In the genomic region with DNA sequence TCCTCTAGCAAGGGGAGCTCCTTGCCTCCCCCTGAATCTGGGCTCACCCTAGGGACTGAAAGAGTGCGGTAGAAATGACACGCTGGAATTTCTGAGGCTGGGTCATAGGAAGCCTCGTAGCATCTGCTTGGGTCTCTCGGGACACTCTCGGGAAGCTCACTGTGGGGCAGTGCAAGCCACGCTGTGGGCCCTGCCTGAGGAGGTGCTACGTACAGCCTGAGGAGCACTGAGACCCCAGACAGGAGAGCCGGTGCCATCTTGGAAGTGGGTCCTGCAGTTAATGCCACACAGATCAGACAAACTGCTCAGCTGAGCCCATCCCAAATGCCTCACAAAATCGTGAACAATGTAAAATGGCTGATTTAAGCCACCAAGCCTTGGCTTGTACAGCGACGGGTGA, we compare ENCODE assay signal across 13 cellular contexts. TPM values are rescaled to one million over a fixed set of nuclear protein-coding genes. Genes with fewer than 3 reads are reported as not detected.
DNase-seq lines count a peak whose midpoint lies in the region; ATAC-seq and TF ChIP-seq lines count a peak whose summit lies in the region.
"Had no signal": no experiment of that assay in that cellular context is flagged by ENCODE, and none has a peak within 500 bp of the region (broad histone marks: within the 10 kb centered on the region; RNA-seq: fewer than 3 reads in every experiment).

No MANE protein-coding gene starts in this region.

- no peaks in the 10 kb centered on the region for H3K9me3 ChIP-seq in PC-3 (ENCODE audit: low read length)
- no peaks in the 10 kb centered on the region for H3K9me3 ChIP-seq in suprapubic skin
- H3K9me3 ChIP-seq: psoas muscle, vagina had no signal

- H3K4me3 Mint-ChIP-seq in activated naive CD4-positive, alpha-beta T cell treated with anti-CD3 and anti-CD28 coated beads, Interleukin-2, amount 10 ng/mL, durations not matched to agents 7 days and 5 days: peak overlapping the region; percentile 100
- peak overlapping the region in 3 of 5 donors; percentile 75 to 100 (median 97) for H3K4me3 Mint-ChIP-seq in immature natural killer cell

- H2AFZ ChIP-seq in PC-3 (ENCODE audit: low read length): no peak overlapping the region

- POLR2A ChIA-PET in PC-3 (lab: Charles Lee; ENCODE audit: unreplicated experiment): no interaction called here

- H3K4me2 ChIP-seq in PC-3 (ENCODE audit: low read length): peak overlapping the region; percentile 95; the same call in 1 of the 2 replicates

- peaks cover 12% of the 10 kb centered on the region; the same call in 1 of the 2 replicates for H4K20me1 ChIP-seq in PC-3 (ENCODE audit: low read length)

- intact Hi-C loops in PC-3 (cut with micrococcal nuclease): no loop called here

- H3K4me3 ChIP-seq in PC-3 (ENCODE audit: low read length) (peak overlapping the region; percentile 97; the same call in 1 of the 2 replicates), suprapubic skin (no peak overlapping the region), H7 (ENCODE audit: insufficient read depth, low read depth, low read length) (no peak overlapping the region)

- no peak for DNase-seq in activated naive CD4-positive, alpha-beta T cell treated with anti-CD3 and anti-CD28 coated beads, Interleukin-2, amount 10 ng/mL, durations not matched to agents 7 days and 5 days
- DNase-seq in activated naive CD4-positive, alpha-beta T cell (lab: John Stamatoyannopoulos, UW): no peak
- DNase-seq in PC-3 (no peak), immature natural killer cell (no peak), suprapubic skin (ENCODE audit: low spot score in 2 of 2) (peak; percentile 59 to 60), H7 (no peak), SKM-1 (lab: John Stamatoyannopoulos, UW; ENCODE audit: unreplicated experiment) (no peak)
- DNase-seq: effector CD4-positive, alpha-beta T cell; MV-4-11; NCI-H226; psoas muscle had no signal

- H3K4me1 ChIP-seq in PC-3 (ENCODE audit: insufficient read depth, low read length) (peaks cover 47% of the 10 kb centered on the region), suprapubic skin (peaks cover 35% of the 10 kb centered on the region)

- WGBS in suprapubic skin: 92% methylated on average over 6 of the region's 11 CpGs

- no TSS peak for BruUV-seq in PC-3 (replicated peaks; lab: Mats Ljungman, UMichigan)

- no peaks in the 10 kb centered on the region for H3K27me3 ChIP-seq in PC-3 (ENCODE audit: low read length)
- no peaks in the 10 kb centered on the region for H3K27me3 ChIP-seq in suprapubic skin
- H3K27me3 ChIP-seq in H7 (ENCODE audit: control insufficient read depth, insufficient read depth, low read length): no peaks in the 10 kb centered on the region
- H3K27me3 ChIP-seq: vagina had no signal

- no peak for TF ChIP-seq EP300 in suprapubic skin (IDR thresholded peaks at IDR 0.05)

- H3K9ac ChIP-seq in PC-3 (ENCODE audit: low read length): no peak overlapping the region

- CTCF ChIA-PET in activated naive CD4-positive, alpha-beta T cell treated with anti-CD3 and anti-CD28 coated beads, Interleukin-2, amount 10 ng/mL, durations not matched to agents 7 days and 5 days (lab: Charles Lee): no interaction called here
- CTCF ChIA-PET in PC-3 (lab: Charles Lee): no interaction called here

- peaks cover 31% of the 10 kb centered on the region for H3K36me3 Mint-ChIP-seq in activated naive CD4-positive, alpha-beta T cell treated with anti-CD3 and anti-CD28 coated beads, Interleukin-2, amount 10 ng/mL, durations not matched to agents 7 days and 5 days
- peaks cover 0 to 13% (median 2%) of the 10 kb centered on the region in 3 donors for H3K36me3 Mint-ChIP-seq in immature natural killer cell

- peaks cover 1% of the 10 kb centered on the region for H3K9me3 Mint-ChIP-seq in activated naive CD4-positive, alpha-beta T cell treated with anti-CD3 and anti-CD28 coated beads, Interleukin-2, amount 10 ng/mL, durations not matched to agents 7 days and 5 days
- peaks cover 0 to 1% (median 0%) of the 10 kb centered on the region in 6 donors for H3K9me3 Mint-ChIP-seq in immature natural killer cell

- H3K79me2 ChIP-seq in PC-3 (ENCODE audit: low read length): peaks cover 59% of the 10 kb centered on the region

- no peak for TF ChIP-seq CTCF in PC-3 (conservative IDR thresholded peaks at IDR 0.05; ENCODE audit: low read depth, low read length)
- TF ChIP-seq CTCF in suprapubic skin (IDR thresholded peaks at IDR 0.05): no peak

- H3K27me3 Mint-ChIP-seq in activated naive CD4-positive, alpha-beta T cell treated with anti-CD3 and anti-CD28 coated beads, Interleukin-2, amount 10 ng/mL, durations not matched to agents 7 days and 5 days: no peaks in the 10 kb centered on the region
- H3K27me3 Mint-ChIP-seq in immature natural killer cell (ENCODE audit: low read depth in 3 of 3): peaks cover 3 to 17% (median 12%) of the 10 kb centered on the region in 3 donors

- H3K4me1 Mint-ChIP-seq in activated naive CD4-positive, alpha-beta T cell treated with anti-CD3 and anti-CD28 coated beads, Interleukin-2, amount 10 ng/mL, durations not matched to agents 7 days and 5 days: peaks cover 52% of the 10 kb centered on the region
- H3K4me1 Mint-ChIP-seq in immature natural killer cell: peaks cover 45 to 55% of the 10 kb centered on the region in 2 donors

- H3K27ac ChIP-seq in PC-3 (ENCODE audit: low read length) (no peak overlapping the region), suprapubic skin (no peak overlapping the region)
- H3K27ac ChIP-seq: psoas muscle, vagina had no signal

- TF ChIP-seq POLR2A in suprapubic skin (IDR thresholded peaks at IDR 0.05): no peak

- no peaks in the 10 kb centered on the region for H3F3A ChIP-seq in PC-3 (ENCODE audit: low read length, unreplicated experiment)

- ATAC-seq in PC-3: no peak
- ATAC-seq in HG03469 (IDR thresholded peaks at IDR 0.05; ENCODE audit: unreplicated experiment): no peak
- ATAC-seq: psoas muscle had no signal

- no peak overlapping the region for H3K27ac Mint-ChIP-seq in activated naive CD4-positive, alpha-beta T cell treated with anti-CD3 and anti-CD28 coated beads, Interleukin-2, amount 10 ng/mL, durations not matched to agents 7 days and 5 days
- H3K27ac Mint-ChIP-seq in immature natural killer cell: peak overlapping the region in 1 of 6 donors; percentile 7

- no peaks in the 10 kb centered on the region for H3K9me2 ChIP-seq in PC-3 (replicated peaks; ENCODE audit: low read length)

- H3K36me3 ChIP-seq in PC-3 (ENCODE audit: low read depth, low read length) (peaks cover 20% of the 10 kb centered on the region), suprapubic skin (peaks cover 24% of the 10 kb centered on the region), H7 (replicated peaks; ENCODE audit: control insufficient read depth, insufficient read depth, low read length) (peaks cover 11% of the 10 kb centered on the region)

RNA-seq across cellular contexts. Expression of gene MRPL36, which starts 1.8 kb away (rescaled TPM):
- 91.9 and 116 TPM in 2 replicates for total RNA-seq in PC-3 (2014; rRNA removed)
- polyA plus RNA-seq in immature natural killer cell: 100 to 1,000 TPM in 1 of 3 donors, 10 to 100 TPM in 2; 86.5 to 142 (median 87.6) TPM
- 10 to 100 TPM; 13.7 to 62.5 (median 41.2) TPM for total RNA-seq in suprapubic skin
- 49.4 and 83.8 TPM in 2 replicates for total RNA-seq in H7 (2014; rRNA removed; shearing (Covaris generic))

RNA-seq across cellular contexts. Expression of gene NDUFS6, which starts 3.4 kb away (rescaled TPM):
- 104 and 144 TPM in 2 replicates for total RNA-seq in PC-3 (2014; rRNA removed)
- 10 to 100 TPM; 75.8 to 96.0 (median 89.8) TPM for polyA plus RNA-seq in immature natural killer cell
- 10 to 100 TPM; 38.9 to 64.5 (median 51.2) TPM for total RNA-seq in suprapubic skin
- 35.2 and 51.9 TPM in 2 replicates for total RNA-seq in H7 (2014; rRNA removed; shearing (Covaris generic))

Comparison
In these comparisons a context has a peak if more than half of its experiments do, and no peak if none do; other contexts are left out.
1. DNase-seq: peak in suprapubic skin (2 of 2); none in activated naive CD4-positive, alpha-beta T cell treated with anti-CD3 and anti-CD28 coated beads, Interleukin-2, amount 10 ng/mL, durations not matched to agents 7 days and 5 days (single experiment), activated naive CD4-positive, alpha-beta T cell (0 of 4), PC-3 (single experiment), immature natural killer cell (0 of 3), H7 (single experiment) and SKM-1 (single experiment).